ENCODE assay signal across 17 cellular contexts in genomic region chr9:130301483-130302286, GRCh38. TPM values are rescaled to one million over a fixed set of nuclear protein-coding genes. Genes with fewer than 3 reads are reported as not detected.
DNase-seq lines count a peak whose midpoint lies in the region; ATAC-seq and FAIRE-seq lines count a peak whose summit lies in the region.
"Had no signal": no experiment of that assay in that cellular context is flagged by ENCODE, and none has a peak within 500 bp of the region (broad histone marks: within the 10 kb centered on the region; RNA-seq: fewer than 3 reads in every experiment).

No MANE protein-coding gene starts in this region.

- POLR2A ChIA-PET in activated CD4-positive, alpha-beta memory T cell treated with anti-CD3 and anti-CD28 coated beads for 36 hours (lab: Charles Lee) = interaction anchor here (0.6 kb wide), 1 partner anchor 139 kb away, joined by 4 read pairs; no protein-coding TSS in a partner anchor

- H3K27ac Mint-ChIP-seq in activated T-helper 17 cell treated with anti-CD3 and anti-CD28 coated beads, Interleukin-2, amount 50 U/mL, for 72 hours = no peak overlapping the region
- H3K27ac Mint-ChIP-seq in activated CD4-positive, alpha-beta memory T cell treated with anti-CD3 and anti-CD28 coated beads for 36 hours = no peak overlapping the region
- H3K27ac Mint-ChIP-seq: activated naive CD8-positive, alpha-beta T cell treated with anti-CD3 and anti-CD28 coated beads, Interleukin-2, amount 10 ng/mL, durations not matched to agents 7 days and 5 days; natural killer cell treated with Interleukin-12 subunit alpha and Interleukin-12 subunit beta and Interleukin-15 and Interleukin-18, amount 100 ng/mL, for 72 hours had no signal

- H3K27me3 Mint-ChIP-seq in activated T-helper 17 cell treated with anti-CD3 and anti-CD28 coated beads, Interleukin-2, amount 50 U/mL, for 72 hours = peaks cover 24% of the 10 kb centered on the region
- H3K27me3 Mint-ChIP-seq in activated CD4-positive, alpha-beta memory T cell treated with anti-CD3 and anti-CD28 coated beads for 36 hours = peaks cover 8% of the 10 kb centered on the region
- H3K27me3 Mint-ChIP-seq: activated naive CD8-positive, alpha-beta T cell treated with anti-CD3 and anti-CD28 coated beads, Interleukin-2, amount 10 ng/mL, durations not matched to agents 7 days and 5 days had no signal

- no peak overlapping the region for H3K4me3 Mint-ChIP-seq in activated T-helper 17 cell treated with anti-CD3 and anti-CD28 coated beads, Interleukin-2, amount 50 U/mL, for 72 hours
- H3K4me3 Mint-ChIP-seq in activated CD4-positive, alpha-beta memory T cell treated with anti-CD3 and anti-CD28 coated beads for 36 hours = no peak overlapping the region
- H3K4me3 Mint-ChIP-seq: activated naive CD8-positive, alpha-beta T cell treated with anti-CD3 and anti-CD28 coated beads, Interleukin-2, amount 10 ng/mL, durations not matched to agents 7 days and 5 days; natural killer cell treated with Interleukin-12 subunit alpha and Interleukin-12 subunit beta and Interleukin-15 and Interleukin-18, amount 100 ng/mL, for 72 hours had no signal

- no peaks in the 10 kb centered on the region for H3K4me1 Mint-ChIP-seq in activated T-helper 17 cell treated with anti-CD3 and anti-CD28 coated beads, Interleukin-2, amount 50 U/mL, for 72 hours
- H3K4me1 Mint-ChIP-seq in activated CD4-positive, alpha-beta memory T cell treated with anti-CD3 and anti-CD28 coated beads for 36 hours (ENCODE audit: low read depth) = no peaks in the 10 kb centered on the region
- H3K4me1 Mint-ChIP-seq: activated naive CD8-positive, alpha-beta T cell treated with anti-CD3 and anti-CD28 coated beads, Interleukin-2, amount 10 ng/mL, durations not matched to agents 7 days and 5 days had no signal

- no peak for FAIRE-seq in frontal cortex (lab: Jason Lieb, UNC)
- FAIRE-seq: A204.1 had no signal

- H3K36me3 Mint-ChIP-seq in activated T-helper 17 cell treated with anti-CD3 and anti-CD28 coated beads, Interleukin-2, amount 50 U/mL, for 72 hours (ENCODE audit: low read depth) = no peaks in the 10 kb centered on the region
- no peaks in the 10 kb centered on the region for H3K36me3 Mint-ChIP-seq in activated CD4-positive, alpha-beta memory T cell treated with anti-CD3 and anti-CD28 coated beads for 36 hours
- H3K36me3 Mint-ChIP-seq: activated naive CD8-positive, alpha-beta T cell treated with anti-CD3 and anti-CD28 coated beads, Interleukin-2, amount 10 ng/mL, durations not matched to agents 7 days and 5 days; natural killer cell treated with Interleukin-12 subunit alpha and Interleukin-12 subunit beta and Interleukin-15 and Interleukin-18, amount 100 ng/mL, for 72 hours had no signal

- ATAC-seq in Right ventricle myocardium superior (ENCODE audit: poor library complexity) (peak; percentile 90), HG03025 (IDR thresholded peaks at IDR 0.05; ENCODE audit: low FRiP score, unreplicated experiment) (no peak)
- ATAC-seq in activated T-helper 17 cell treated with anti-CD3 and anti-CD28 coated beads, Interleukin-2, amount 50 U/mL, for 72 hours (replicated peaks) = no peak
- ATAC-seq: natural killer cell treated with Interleukin-12 subunit alpha and Interleukin-12 subunit beta and Interleukin-15 and Interleukin-18, amount 100 ng/mL, for 72 hours had no signal

- CTCF ChIA-PET in activated CD4-positive, alpha-beta memory T cell treated with anti-CD3 and anti-CD28 coated beads for 36 hours (lab: Charles Lee) = no interaction called here

- H3K9me3 Mint-ChIP-seq in activated T-helper 17 cell treated with anti-CD3 and anti-CD28 coated beads, Interleukin-2, amount 50 U/mL, for 72 hours = peaks cover 4% of the 10 kb centered on the region
- H3K9me3 Mint-ChIP-seq in activated CD4-positive, alpha-beta memory T cell treated with anti-CD3 and anti-CD28 coated beads for 36 hours = no peaks in the 10 kb centered on the region
- H3K9me3 Mint-ChIP-seq: activated naive CD8-positive, alpha-beta T cell treated with anti-CD3 and anti-CD28 coated beads, Interleukin-2, amount 10 ng/mL, durations not matched to agents 7 days and 5 days; natural killer cell treated with Interleukin-12 subunit alpha and Interleukin-12 subunit beta and Interleukin-15 and Interleukin-18, amount 100 ng/mL, for 72 hours had no signal

- peak; percentile 27 for DNase-seq in NCI-H2029 (lab: John Stamatoyannopoulos, UW)
- DNase-seq in NCI-H2029 treated with DMSO at 0.1 percent for 48 hours (lab: John Stamatoyannopoulos, UW) = no peak
- DNase-seq in Right ventricle myocardium superior = peak; percentile 86
- DNase-seq in myocyte (ENCODE audit: low read depth) = peak; percentile 56
- no peak for DNase-seq in frontal cortex (ENCODE audit: low spot score in 2 of 2)
- DNase-seq in activated CD4-positive, alpha-beta memory T cell treated with anti-CD3 and anti-CD28 coated beads for 36 hours = no peak
- DNase-seq: activated naive CD8-positive, alpha-beta T cell treated with anti-CD3 and anti-CD28 coated beads, Interleukin-2, amount 10 ng/mL, durations not matched to agents 7 days and 5 days; Calu3; NCI-H1417; NCI-H446; SW 1271 had no signal

- intact Hi-C loops in Right ventricle myocardium superior (cut with DNase I) = no loop called here
- intact Hi-C loops in activated CD4-positive, alpha-beta memory T cell treated with anti-CD3 and anti-CD28 coated beads for 36 hours (cut with micrococcal nuclease) = no loop called here

RNA-seq across cellular contexts. Expression of gene HMCN2, which starts 36.1 kb away (rescaled TPM):
- total RNA-seq in Right ventricle myocardium superior (5.2 TPM), myocyte (0.13 and 0.21 TPM in 2 replicates), frontal cortex (under 0.01 TPM)
- polyA plus RNA-seq in myocyte (2012) = 0.84 TPM
- total RNA-seq in activated T-helper 17 cell treated with anti-CD3 and anti-CD28 coated beads, Interleukin-2, amount 50 U/mL, for 72 hours = not detected
- total RNA-seq in activated CD4-positive, alpha-beta memory T cell treated with anti-CD3 and anti-CD28 coated beads for 36 hours = not detected
- total RNA-seq: activated naive CD8-positive, alpha-beta T cell treated with anti-CD3 and anti-CD28 coated beads, Interleukin-2, amount 10 ng/mL, durations not matched to agents 7 days and 5 days; Calu3; natural killer cell treated with Interleukin-12 subunit alpha and Interleukin-12 subunit beta and Interleukin-15 and Interleukin-18, amount 100 ng/mL, for 72 hours; OCI-LY7 had no signal
- polyA plus RNA-seq: fibroblast of lung had no signal

Comparison
In these comparisons a context has a peak if more than half of its experiments do, and no peak if none do; other contexts are left out.
1. DNase-seq: peak in NCI-H2029 (single experiment), Right ventricle myocardium superior (single experiment) and myocyte (single experiment); none in NCI-H2029 treated with DMSO at 0.1 percent for 48 hours (single experiment), frontal cortex (0 of 2) and activated CD4-positive, alpha-beta memory T cell treated with anti-CD3 and anti-CD28 coated beads for 36 hours (single experiment).